ENCODE assay signal across 10 cellular contexts in the genomic region with DNA sequence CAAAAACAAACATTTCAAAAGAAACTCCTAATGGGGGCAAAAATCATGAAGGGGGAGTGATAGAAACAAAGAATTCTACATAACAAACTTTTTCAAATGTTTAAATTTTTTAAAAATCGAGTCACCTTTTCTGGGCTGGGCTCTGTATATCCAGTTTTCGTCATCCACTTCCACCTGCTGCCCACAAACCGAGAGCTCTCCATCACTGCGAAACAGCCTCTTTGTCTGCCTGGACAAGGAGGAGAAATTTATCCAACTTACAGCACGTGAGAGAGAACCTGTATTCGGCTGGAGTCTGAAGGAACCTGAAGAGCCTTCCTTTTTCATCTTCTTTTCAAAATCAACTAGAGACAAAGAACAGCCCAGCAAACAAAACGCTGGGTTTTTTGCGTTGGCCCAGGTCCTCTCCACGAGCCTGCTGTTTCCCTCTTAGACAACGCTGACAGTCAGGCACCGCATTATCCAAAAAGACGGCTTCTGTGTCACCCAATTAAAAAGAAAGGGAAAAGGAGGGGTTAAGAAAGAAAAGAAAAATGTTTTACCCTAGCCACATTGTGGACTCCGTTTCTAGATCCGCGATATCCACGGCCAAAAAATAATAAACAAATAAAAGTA.
DNase-seq lines count a peak whose midpoint lies in the region; FAIRE-seq and TF ChIP-seq lines count a peak whose summit lies in the region.
"Had no signal": no experiment of that assay in that cellular context is flagged by ENCODE, and none has a peak within 500 bp of the region (broad histone marks: within the 10 kb centered on the region; RNA-seq: fewer than 3 reads in every experiment).

No MANE protein-coding gene starts in this region.

- H3K9ac ChIP-seq in kidney (ENCODE audit: low read length in 2 of 2) (no peak overlapping the region), skeletal muscle tissue (ENCODE audit: low read depth in 1 of 3, low read length in 3 of 3) (peak overlapping the region; percentile 57 to 70 (median 58))

- in situ Hi-C loops in astrocyte of the spinal cord (cut with HindIII; ENCODE audit: low sequenced_read_pairs): no loop called here

- H3K27me3 ChIP-seq in skeletal muscle tissue (ENCODE audit: control insufficient read depth in 3 of 3, insufficient read depth in 3 of 3, low read length in 3 of 3) (peaks cover 0 to 5% (median 0%) of the 10 kb centered on the region in 3 donors), WERI-Rb-1 (ENCODE audit: insufficient read depth, low read depth, severe bottlenecking) (no peaks in the 10 kb centered on the region)

- intact Hi-C loops in kidney (cut with DNase I): no loop called here

- H3K27ac ChIP-seq in kidney (ENCODE audit: low read depth in 2 of 2, low read length in 2 of 2): no peak overlapping the region
- no peak overlapping the region for H3K27ac ChIP-seq in skeletal muscle tissue (ENCODE audit: low read depth, low read length)
- H3K27ac ChIP-seq in WERI-Rb-1: no peak overlapping the region
- H3K27ac ChIP-seq: SK-N-MC had no signal

- H3K4me3 ChIP-seq in HFF-Myc (replicated peaks; ENCODE audit: low read depth, low read length) (peak overlapping the region; percentile 40), astrocyte of the spinal cord (ENCODE audit: low read depth, low read length) (peak overlapping the region; percentile 53), kidney (ENCODE audit: low read length in 2 of 2) (peak overlapping the region; percentile 40 to 61), skeletal muscle tissue (ENCODE audit: low read length in 3 of 3) (peak overlapping the region; percentile 46 to 76 (median 58)), WERI-Rb-1 (ENCODE audit: low read depth, low read length) (no peak overlapping the region)
- H3K4me3 ChIP-seq: SK-N-MC had no signal

- H3K36me3 ChIP-seq in kidney (ENCODE audit: control insufficient read depth in 1 of 2, insufficient read depth in 2 of 2, low read length in 2 of 2) (no peaks in the 10 kb centered on the region), skeletal muscle tissue (ENCODE audit: control insufficient read depth in 3 of 3, insufficient read depth in 3 of 3, low read length in 3 of 3) (no peaks in the 10 kb centered on the region), WERI-Rb-1 (no peaks in the 10 kb centered on the region; the same call in 1 of the 2 replicates)

- DNase-seq in HFF-Myc (ENCODE audit: extremely low read depth, low read depth) (no peak), astrocyte of the spinal cord (ENCODE audit: low read depth, low spot score) (peak; percentile 23), kidney (no peak), NCI-H2196 treated with DMSO at 0.1 percent for 48 hours (lab: John Stamatoyannopoulos, UW; ENCODE audit: unreplicated experiment) (no peak), NCI-H1436 (lab: John Stamatoyannopoulos, UW) (no peak), D341Med (ENCODE audit: low spot score) (no peak), WERI-Rb-1 (no peak)
- DNase-seq: KBM-7 had no signal

- H3K4me1 ChIP-seq in kidney (ENCODE audit: control insufficient read depth in 1 of 2, insufficient read depth in 1 of 2, low read depth in 1 of 2, low read length in 2 of 2) (peaks cover 0 to 7% of the 10 kb centered on the region in 2 donors), skeletal muscle tissue (ENCODE audit: control insufficient read depth in 3 of 3, insufficient read depth in 3 of 3, low read length in 3 of 3) (peaks cover 7 to 18% (median 14%) of the 10 kb centered on the region in 3 donors)

- FAIRE-seq in kidney (lab: Jason Lieb, UNC): no peak

- TF ChIP-seq CTCF in HFF-Myc (IDR thresholded peaks at IDR 0.05; ENCODE audit: low read depth, low read length, missing control alignments): no peak
- no peak for TF ChIP-seq CTCF in astrocyte of the spinal cord (IDR thresholded peaks at IDR 0.05; ENCODE audit: low read depth, low read length)
- no peak for TF ChIP-seq CTCF in kidney (IDR thresholded peaks at IDR 0.05; ENCODE audit: borderline replicate concordance, extremely low read depth, insufficient read depth)
- TF ChIP-seq CTCF in WERI-Rb-1 (IDR thresholded peaks at IDR 0.05; ENCODE audit: low read depth, low read length): no peak

- no peaks in the 10 kb centered on the region for H3K9me3 ChIP-seq in kidney (ENCODE audit: control insufficient read depth in 1 of 2, low read length in 2 of 2)
- no peaks in the 10 kb centered on the region for H3K9me3 ChIP-seq in skeletal muscle tissue (ENCODE audit: control insufficient read depth in 3 of 3, low read length in 3 of 3)
- H3K9me3 ChIP-seq in WERI-Rb-1 (ENCODE audit: severe bottlenecking): no peaks in the 10 kb centered on the region

Comparison
In these comparisons a context has a peak if more than half of its experiments do, and no peak if none do; other contexts are left out.
1. H3K9ac ChIP-seq: peak in skeletal muscle tissue (3 of 3); none in kidney (0 of 2).